Comparison of ENCODE assay signal across 8 cellular contexts in genomic region chr19:13953021-13953531, GRCh38. TPM values are rescaled to one million over a fixed set of nuclear protein-coding genes. Genes with fewer than 3 reads are reported as not detected.
DNase-seq lines count a peak whose midpoint lies in the region; ATAC-seq, FAIRE-seq and TF ChIP-seq lines count a peak whose summit lies in the region.

No MANE protein-coding gene starts in this region.

- peak overlapping the region; percentile 94 for H3K4me2 ChIP-seq in K562 (ENCODE audit: insufficient read depth, low read length)

- H3K27me3 ChIP-seq in CD4-positive, alpha-beta T cell (ENCODE audit: control insufficient read depth, insufficient read depth, low read length): no peaks in the 10 kb centered on the region
- H3K27me3 ChIP-seq in K562 (ENCODE audit: control insufficient read depth in 2 of 2, insufficient read depth in 2 of 2, low read length in 2 of 2) (no peaks in the 10 kb centered on the region), iPS-18a (ENCODE audit: control insufficient read depth, insufficient read depth, low read length) (no peaks in the 10 kb centered on the region), small intestine (ENCODE audit: control insufficient read depth in 2 of 2, insufficient read depth in 2 of 2, low read length in 2 of 2) (no peaks in the 10 kb centered on the region)

- H3K27ac ChIP-seq in CD4-positive, alpha-beta T cell (ENCODE audit: low read depth, low read length): peak overlapping the region; percentile 30
- H3K27ac ChIP-seq in K562 (ENCODE audit: extremely low read depth, low read depth, low read length): peak overlapping the region; percentile 53
- H3K27ac ChIP-seq in iPS-18a (ENCODE audit: low read length): peak overlapping the region; percentile 29
- H3K27ac ChIP-seq in small intestine (ENCODE audit: low read depth in 1 of 2, low read length in 1 of 2): peak overlapping the region in 1 of 2 donors; percentile 60

- no peak for TF ChIP-seq EP300 in K562 (IDR thresholded peaks at IDR 0.05; ENCODE audit: low read length)

- H3K9me1 ChIP-seq in K562 (ENCODE audit: control insufficient read depth, insufficient read depth, low read length): no peaks in the 10 kb centered on the region

- in situ Hi-C loops in K562 (cut with MboI): no loop called here

- no peaks in the 10 kb centered on the region for H3K9me3 Mint-ChIP-seq in CD4-positive, alpha-beta T cell

- FAIRE-seq in K562 (lab: Jason Lieb, UNC) (peak; percentile 79), small intestine (lab: Jason Lieb, UNC) (no peak), frontal cortex (lab: Jason Lieb, UNC) (no peak)

- H3K4me1 ChIP-seq in K562 (replicated peaks in 1 of 2; ENCODE audit: control insufficient read depth in 2 of 2, insufficient read depth in 2 of 2, low read length in 2 of 2) (peaks cover 10 to 49% of the 10 kb centered on the region in 2 experiments; a peak in 4 of 5 replicates), iPS-18a (ENCODE audit: control insufficient read depth, low read depth, low read length) (no peaks in the 10 kb centered on the region), small intestine (ENCODE audit: control insufficient read depth in 2 of 2, insufficient read depth in 1 of 2, low read depth in 1 of 2, low read length in 1 of 2) (no peaks in the 10 kb centered on the region)

- peak overlapping the region; percentile 70 for H3K27ac Mint-ChIP-seq in CD4-positive, alpha-beta T cell

- H3K4me1 Mint-ChIP-seq in CD4-positive, alpha-beta T cell (ENCODE audit: low read depth): peaks cover 13% of the 10 kb centered on the region

- CTCF ChIA-PET in CD4-positive, alpha-beta T cell (lab: Charles Lee): interaction anchor here (0.6 to 1.7 kb wide), 5 partner anchors 53 to 79 kb away, joined by 3 to 5 read pairs (median 3); partner anchors contain the start of genes IL27RA and RFX1
- CTCF ChIA-PET in K562 (lab: Yijun Ruan, JAX; ENCODE audit: low intra/inter-chr PET ratio): no interaction called here

- no peaks in the 10 kb centered on the region for H3K9me3 ChIP-seq in CD4-positive, alpha-beta T cell (ENCODE audit: control insufficient read depth, low read length)
- H3K9me3 ChIP-seq in K562 (replicated peaks; ENCODE audit: control insufficient read depth, insufficient read depth, low read depth, low read length): no peaks in the 10 kb centered on the region
- H3K9me3 ChIP-seq in iPS-18a (ENCODE audit: control insufficient read depth, low read depth, low read length): no peaks in the 10 kb centered on the region
- H3K9me3 ChIP-seq in small intestine (ENCODE audit: control insufficient read depth, low read depth): no peaks in the 10 kb centered on the region

- peak overlapping the region; percentile 85 for H3K4me3 Mint-ChIP-seq in CD4-positive, alpha-beta T cell

- H2AFZ ChIP-seq in K562 (ENCODE audit: low read depth, low read length): 0 out of 2 replicates have a peak overlapping the region, but pooled peaks have one; percentile 5

- 3% methylated on average over 10 of the region's 10 CpGs for WGBS in K562 (ENCODE audit: insufficient coverage, low coverage, missing lambda C conversion rate)
- 1 to 9% (median 5%) methylated on average over 10 of the region's 10 CpGs for WGBS in small intestine, 3 donors

- intact Hi-C loops in CD4-positive, alpha-beta T cell (cut with DNase I, micrococcal nuclease): loop anchor here (2.0 to 5.0 kb wide), 5 partner anchors 34 to 128 kb away; partner anchors contain the start of gene IL27RA (in 1 of the 2)
- intact Hi-C loops in K562 (cut with micrococcal nuclease): loop anchor here (1.0 to 10.0 kb wide), 3 partner anchors 52 to 82 kb away; partner anchors contain the start of gene IL27RA

- POLR2A ChIA-PET in CD4-positive, alpha-beta T cell (lab: Charles Lee): interaction anchor here (0.8 to 4.9 kb wide), 14 partner anchors 8 to 544 kb away, joined by 3 to 74 read pairs (median 4); partner anchors contain the start of genes ASF1B, IL27RA and RFX1
- POLR2A ChIA-PET in K562 (lab: Yijun Ruan, JAX): interaction anchor here (0.6 to 3.7 kb wide), 6 partner anchors 10 to 1371 kb away, joined by 3 to 12 read pairs (median 6); partner anchors contain the start of gene RFX1

- no peak for TF ChIP-seq POLR2A in K562 (conservative IDR thresholded peaks at IDR 0.05)

- TF ChIP-seq RAD21 in K562 (CRISPR knock-in tag; conservative IDR thresholded peaks at IDR 0.05 in 1 of 2, IDR thresholded peaks at IDR 0.05 in 1 of 2): peak in 1 of 2 experiments; percentile 45; a peak in 2 of 4 replicates

- H3K9ac ChIP-seq in K562 (ENCODE audit: insufficient read depth in 1 of 2, low read depth in 2 of 2, low read length in 2 of 2) (peak overlapping the region; percentile 70 to 89), iPS-18a (ENCODE audit: low read length) (peak overlapping the region; percentile 55)

- H3K4me3 ChIP-seq in K562 (peak overlapping the region; percentile 98), iPS-18a (ENCODE audit: low read length) (peak overlapping the region; percentile 67), small intestine (ENCODE audit: low read depth in 1 of 2, low read length in 2 of 2) (peak overlapping the region; percentile 72 to 96)

- DNase-seq in CD4-positive, alpha-beta T cell: no peak
- DNase-seq in Kasumi-1 (lab: John Stamatoyannopoulos, UW): peak; percentile 28 to 32
- DNase-seq in K562 (ENCODE audit: extremely low read depth in 1 of 4, low spot score in 3 of 4): peak in 3 of 4 experiments; percentile 50 to 78 (median 67)
- peak; percentile 76 for DNase-seq in small intestine
- DNase-seq in NCI-H2107 (lab: John Stamatoyannopoulos, UW): no peak
- no peak for DNase-seq in frontal cortex (ENCODE audit: low spot score in 2 of 2)
- DNase-seq in putamen (ENCODE audit: low spot score): no peak

- TF ChIP-seq CTCF in CD4-positive, alpha-beta T cell (IDR thresholded peaks at IDR 0.05): no peak
- TF ChIP-seq CTCF in K562 (IDR thresholded peaks at IDR 0.05 in 2 of 3, conservative IDR thresholded peaks at IDR 0.05 in 1 of 3; ENCODE audit: insufficient read depth in 2 of 3, low read depth in 1 of 3, low read length in 3 of 3): peak; percentile 27 to 42 (median 31); a peak in 3 of 6 replicates

- no peaks in the 10 kb centered on the region for H3K27me3 Mint-ChIP-seq in CD4-positive, alpha-beta T cell

- ATAC-seq in CD4-positive, alpha-beta T cell (ENCODE audit: poor library complexity): no peak
- ATAC-seq in K562: peak; percentile 58

- H3K36me3 ChIP-seq in K562 (ENCODE audit: control insufficient read depth, insufficient read depth, low read length) (peaks cover 42% of the 10 kb centered on the region), iPS-18a (ENCODE audit: control insufficient read depth, low read depth, low read length) (peaks cover 39% of the 10 kb centered on the region), small intestine (ENCODE audit: control insufficient read depth in 2 of 2, insufficient read depth in 2 of 2, low read length in 2 of 2) (peaks cover 13 to 16% of the 10 kb centered on the region in 2 donors)

- H4K20me1 ChIP-seq in K562 (replicated peaks; ENCODE audit: control insufficient read depth, insufficient read depth, low read length): peaks cover 4% of the 10 kb centered on the region; the same call in 1 of the 2 replicates

- H3K79me2 ChIP-seq in K562 (ENCODE audit: control insufficient read depth, insufficient read depth, low read length): peaks cover 23% of the 10 kb centered on the region

- BruUV-seq in K562 (replicated peaks; lab: Mats Ljungman, UMichigan): no TSS peak

- H3K36me3 Mint-ChIP-seq in CD4-positive, alpha-beta T cell (ENCODE audit: low read depth): peaks cover 33% of the 10 kb centered on the region

RNA-seq across cellular contexts. Expression of gene DCAF15, which starts 0.8 kb away (rescaled TPM):
- total RNA-seq in CD4-positive, alpha-beta T cell: 10 to 100 TPM; 84.9 to 85.0 TPM
- total RNA-seq in K562 (2011; cell fraction: chromatin; rRNA removed; ENCODE audit: low replicate concordance): 49.6 and 162 TPM in 2 replicates
- 148 and 149 TPM in 2 replicates for total RNA-seq in K562 (2011; cell fraction: nucleolus; rRNA removed)
- 55.0 and 76.5 TPM in 2 replicates for total RNA-seq in K562 (2011; cell fraction: nucleoplasm; rRNA removed)
- total RNA-seq in K562 (2014; rRNA removed): 37.0 and 39.4 TPM in 2 replicates
- total RNA-seq in K562 (2014; rRNA removed; fragmentation: Illumina TruSeq; extraction: Trizol): 10.4 and 13.6 TPM in 2 replicates
- 22.5 and 24.0 TPM in 2 replicates for total RNA-seq in K562 (2015; rRNA removed; fragmentation: Illumina TruSeq; extraction: Trizol)
- 63.2 and 68.5 TPM in 2 replicates for total RNA-seq in K562 (2021)
- 27.7 and 46.8 TPM in 2 replicates for polyA plus RNA-seq in K562 (2011; rRNA removed)
- polyA plus RNA-seq in K562 (2011; cell fraction: cytosol; rRNA removed): 28.8 and 44.6 TPM in 2 replicates
- 228 and 347 TPM in 2 replicates for polyA plus RNA-seq in K562 (2011; cell fraction: nucleus; rRNA removed)
- polyA plus RNA-seq in K562 (2012): 50.0 and 68.0 TPM in 2 replicates
- 31.0 and 55.5 TPM in 2 replicates for polyA plus RNA-seq in K562 (2014; fragmentation: Illumina TruSeq; extraction: Trizol)
- under 1 TPM; 0.17 to 0.56 TPM for polyA plus RNA-seq in K562 (2014; fragmentation: Nextera tagmentation; extraction: Ambion mirVana)
- polyA plus RNA-seq in K562 (2014; rRNA removed): 52.5 and 56.2 TPM in 2 replicates
- polyA minus RNA-seq in K562 (2011; rRNA and poly(A)+ RNA removed): 14.2 and 17.7 TPM in 2 replicates
- 19.0 and 22.3 TPM in 2 replicates for polyA minus RNA-seq in K562 (2011; cell fraction: cytosol; rRNA and poly(A)+ RNA removed)
- polyA minus RNA-seq in K562 (2011; cell fraction: nucleus; rRNA and poly(A)+ RNA removed): 42.0 and 54.3 TPM in 2 replicates
- 10 to 100 TPM; 14.1 to 26.8 (median 17.7) TPM for polyA plus RNA-seq in small intestine
- total RNA-seq in frontal cortex: 13.0 TPM

RNA-seq across cellular contexts. Expression of gene PODNL1, which starts 14.9 kb away (rescaled TPM):
- not detected for total RNA-seq in CD4-positive, alpha-beta T cell
- 0.14 and 2.1 TPM in 2 replicates for total RNA-seq in K562 (2011; cell fraction: chromatin; rRNA removed; ENCODE audit: low replicate concordance)
- 0.53 and 1.2 TPM in 2 replicates for total RNA-seq in K562 (2011; cell fraction: nucleolus; rRNA removed)
- total RNA-seq in K562 (2011; cell fraction: nucleoplasm; rRNA removed): 0.29 and 2.3 TPM in 2 replicates
- total RNA-seq in K562 (2014; rRNA removed) (0.12 TPM in 1 of 2 replicates, not detected in the other), K562 (2014; rRNA removed; fragmentation: Illumina TruSeq; extraction: Trizol) (not detected in 2 replicates), K562 (2015; rRNA removed; fragmentation: Illumina TruSeq; extraction: Trizol) (0.25 and 0.34 TPM in 2 replicates), K562 (2021) (0.40 and 0.47 TPM in 2 replicates), frontal cortex (0.41 TPM)
- polyA plus RNA-seq in K562 (2011; rRNA removed) (0.18 and 0.46 TPM in 2 replicates), K562 (2014; fragmentation: Illumina TruSeq; extraction: Trizol) (0.22 and 0.42 TPM in 2 replicates), K562 (2014; fragmentation: Nextera tagmentation; extraction: Ambion mirVana) (under 1 TPM in 1 of 2 experiments, not detected in 1; 0.24 TPM), K562 (2014; rRNA removed) (0.21 TPM in 1 of 2 replicates, not detected in the other), small intestine (1 to 10 TPM in 1 of 3 donors, not detected in 2; 1.7 TPM)
- polyA plus RNA-seq in K562 (2011; cell fraction: cytosol; rRNA removed): 0.55 and 0.91 TPM in 2 replicates
- polyA plus RNA-seq in K562 (2011; cell fraction: nucleus; rRNA removed): 0.18 and 0.60 TPM in 2 replicates
- 0.82 and 1.8 TPM in 2 replicates for polyA plus RNA-seq in K562 (2012)
- 0.42 TPM in 1 of 2 replicates, not detected in the other for polyA minus RNA-seq in K562 (2011; rRNA and poly(A)+ RNA removed)
- not detected in 2 replicates for polyA minus RNA-seq in K562 (2011; cell fraction: cytosol; rRNA and poly(A)+ RNA removed)
- 0.13 and 0.67 TPM in 2 replicates for polyA minus RNA-seq in K562 (2011; cell fraction: nucleus; rRNA and poly(A)+ RNA removed)

RNA-seq across cellular contexts. Expression of gene CC2D1A, which starts 47.1 kb away (rescaled TPM):
- 10 to 100 TPM; 16.4 to 16.9 TPM for total RNA-seq in CD4-positive, alpha-beta T cell
- total RNA-seq in K562 (2011; cell fraction: chromatin; rRNA removed; ENCODE audit: low replicate concordance): 61.5 and 146 TPM in 2 replicates
- 72.1 and 79.4 TPM in 2 replicates for total RNA-seq in K562 (2011; cell fraction: nucleolus; rRNA removed)
- total RNA-seq in K562 (2011; cell fraction: nucleoplasm; rRNA removed): 61.5 and 70.7 TPM in 2 replicates
- 17.9 and 18.8 TPM in 2 replicates for total RNA-seq in K562 (2014; rRNA removed)
- 5.8 and 7.7 TPM in 2 replicates for total RNA-seq in K562 (2014; rRNA removed; fragmentation: Illumina TruSeq; extraction: Trizol)
- 12.0 and 12.9 TPM in 2 replicates for total RNA-seq in K562 (2015; rRNA removed; fragmentation: Illumina TruSeq; extraction: Trizol)
- 28.4 and 31.0 TPM in 2 replicates for total RNA-seq in K562 (2021)
- 10.1 and 25.5 TPM in 2 replicates for polyA plus RNA-seq in K562 (2011; rRNA removed)
- 8.9 and 11.7 TPM in 2 replicates for polyA plus RNA-seq in K562 (2011; cell fraction: cytosol; rRNA removed)
- 67.6 and 73.2 TPM in 2 replicates for polyA plus RNA-seq in K562 (2011; cell fraction: nucleus; rRNA removed)
- 17.9 and 39.2 TPM in 2 replicates for polyA plus RNA-seq in K562 (2012)
- polyA plus RNA-seq in K562 (2014; fragmentation: Illumina TruSeq; extraction: Trizol): 15.6 and 21.2 TPM in 2 replicates
- polyA plus RNA-seq in K562 (2014; fragmentation: Nextera tagmentation; extraction: Ambion mirVana): under 1 TPM; 0.32 to 0.42 TPM
- polyA plus RNA-seq in K562 (2014; rRNA removed): 26.7 and 27.1 TPM in 2 replicates
- 8.3 and 8.9 TPM in 2 replicates for polyA minus RNA-seq in K562 (2011; rRNA and poly(A)+ RNA removed)
- 9.0 and 11.1 TPM in 2 replicates for polyA minus RNA-seq in K562 (2011; cell fraction: cytosol; rRNA and poly(A)+ RNA removed)
- polyA minus RNA-seq in K562 (2011; cell fraction: nucleus; rRNA and poly(A)+ RNA removed): 15.9 and 19.3 TPM in 2 replicates
- polyA plus RNA-seq in small intestine: 100 to 1,000 TPM in 2 of 3 donors, 10 to 100 TPM in 1; 66.5 to 199 (median 140) TPM
- total RNA-seq in frontal cortex: 10.2 TPM

RNA-seq across cellular contexts. Expression of gene BRME1, which starts 47.2 kb away (rescaled TPM):
- total RNA-seq in CD4-positive, alpha-beta T cell: 1 to 10 TPM; 1.1 to 1.3 TPM
- total RNA-seq in K562 (2011; cell fraction: chromatin; rRNA removed; ENCODE audit: low replicate concordance): 4.2 and 15.2 TPM in 2 replicates
- 11.3 and 15.2 TPM in 2 replicates for total RNA-seq in K562 (2011; cell fraction: nucleolus; rRNA removed)
- 7.3 TPM in 2 replicates for total RNA-seq in K562 (2011; cell fraction: nucleoplasm; rRNA removed)
- total RNA-seq in K562 (2014; rRNA removed): 3.6 and 4.2 TPM in 2 replicates
- total RNA-seq in K562 (2014; rRNA removed; fragmentation: Illumina TruSeq; extraction: Trizol): 1.9 and 2.4 TPM in 2 replicates
- total RNA-seq in K562 (2015; rRNA removed; fragmentation: Illumina TruSeq; extraction: Trizol): 4.6 and 6.0 TPM in 2 replicates
- 5.9 and 6.1 TPM in 2 replicates for total RNA-seq in K562 (2021)
- polyA plus RNA-seq in K562 (2011; rRNA removed): 3.0 and 5.5 TPM in 2 replicates
- 5.1 and 5.3 TPM in 2 replicates for polyA plus RNA-seq in K562 (2011; cell fraction: cytosol; rRNA removed)
- 13.5 and 15.3 TPM in 2 replicates for polyA plus RNA-seq in K562 (2011; cell fraction: nucleus; rRNA removed)
- polyA plus RNA-seq in K562 (2012): 4.7 and 8.9 TPM in 2 replicates
- polyA plus RNA-seq in K562 (2014; fragmentation: Illumina TruSeq; extraction: Trizol): 4.6 and 4.8 TPM in 2 replicates
- under 1 TPM; 0.75 to 0.88 TPM for polyA plus RNA-seq in K562 (2014; fragmentation: Nextera tagmentation; extraction: Ambion mirVana)
- polyA plus RNA-seq in K562 (2014; rRNA removed): 4.5 and 6.0 TPM in 2 replicates
- 1.4 and 1.6 TPM in 2 replicates for polyA minus RNA-seq in K562 (2011; rRNA and poly(A)+ RNA removed)
- 1.4 and 4.5 TPM in 2 replicates for polyA minus RNA-seq in K562 (2011; cell fraction: cytosol; rRNA and poly(A)+ RNA removed)
- polyA minus RNA-seq in K562 (2011; cell fraction: nucleus; rRNA and poly(A)+ RNA removed): 4.6 and 7.6 TPM in 2 replicates
- 10 to 100 TPM in 2 of 3 donors, 1 to 10 TPM in 1; 8.6 to 67.1 (median 43.2) TPM for polyA plus RNA-seq in small intestine
- total RNA-seq in frontal cortex: 13.0 TPM

RNA-seq across cellular contexts. Expression of gene RFX1, which starts 53.0 kb away (rescaled TPM):
- total RNA-seq in CD4-positive, alpha-beta T cell: 10 to 100 TPM; 14.6 to 16.3 TPM
- total RNA-seq in K562 (2011; cell fraction: chromatin; rRNA removed; ENCODE audit: low replicate concordance): 5.5 and 14.4 TPM in 2 replicates
- total RNA-seq in K562 (2011; cell fraction: nucleolus; rRNA removed): 12.2 and 13.2 TPM in 2 replicates
- 7.8 and 8.1 TPM in 2 replicates for total RNA-seq in K562 (2011; cell fraction: nucleoplasm; rRNA removed)
- 3.1 and 4.0 TPM in 2 replicates for total RNA-seq in K562 (2014; rRNA removed)
- total RNA-seq in K562 (2014; rRNA removed; fragmentation: Illumina TruSeq; extraction: Trizol): 0.22 and 0.40 TPM in 2 replicates
- total RNA-seq in K562 (2015; rRNA removed; fragmentation: Illumina TruSeq; extraction: Trizol): 1.2 and 1.4 TPM in 2 replicates
- 17.9 and 19.3 TPM in 2 replicates for total RNA-seq in K562 (2021)
- 0.95 and 1.4 TPM in 2 replicates for polyA plus RNA-seq in K562 (2011; rRNA removed)
- polyA plus RNA-seq in K562 (2011; cell fraction: cytosol; rRNA removed): 0.60 and 1.4 TPM in 2 replicates
- 5.3 and 11.1 TPM in 2 replicates for polyA plus RNA-seq in K562 (2011; cell fraction: nucleus; rRNA removed)
- 9.7 and 10.4 TPM in 2 replicates for polyA plus RNA-seq in K562 (2012)
- 1.7 and 4.7 TPM in 2 replicates for polyA plus RNA-seq in K562 (2014; fragmentation: Illumina TruSeq; extraction: Trizol)
- under 1 TPM; 0.14 to 0.25 TPM for polyA plus RNA-seq in K562 (2014; fragmentation: Nextera tagmentation; extraction: Ambion mirVana)
- polyA plus RNA-seq in K562 (2014; rRNA removed): 3.8 and 4.8 TPM in 2 replicates
- polyA minus RNA-seq in K562 (2011; rRNA and poly(A)+ RNA removed): 0.35 and 0.36 TPM in 2 replicates
- 5.1 and 12.7 TPM in 2 replicates for polyA minus RNA-seq in K562 (2011; cell fraction: cytosol; rRNA and poly(A)+ RNA removed)
- polyA minus RNA-seq in K562 (2011; cell fraction: nucleus; rRNA and poly(A)+ RNA removed): 4.2 and 5.9 TPM in 2 replicates
- 1 to 10 TPM; 3.8 to 6.0 (median 4.9) TPM for polyA plus RNA-seq in small intestine
- total RNA-seq in frontal cortex: 1.2 TPM

Comparison
In these comparisons a context has a peak if more than half of its experiments do, and no peak if none do; other contexts are left out.
1. DNase-seq: peak in Kasumi-1 (2 of 2), K562 (3 of 4) and small intestine (single experiment); none in CD4-positive, alpha-beta T cell (0 of 10), NCI-H2107 (single experiment), frontal cortex (0 of 2) and putamen (single experiment).
2. Peak in every context shown above with its lines, with median percentiles within 50 percentile points of each other: H3K4me3 ChIP-seq.